Comparison of ENCODE assay signal across 14 cellular contexts in genomic region chr4:75229783-75230570, GRCh38.
DNase-seq lines count a peak whose midpoint lies in the region; ATAC-seq and TF ChIP-seq lines count a peak whose summit lies in the region.
"Had no signal": no experiment of that assay in that cellular context is flagged by ENCODE, and none has a peak within 500 bp of the region (broad histone marks: within the 10 kb centered on the region; RNA-seq: fewer than 3 reads in every experiment).

No MANE protein-coding gene starts in this region.

- H3K4me2 ChIP-seq in GM23338: peak overlapping the region; percentile 3; the same call in 1 of the 2 replicates

- H3K27me3 Mint-ChIP-seq in GM23338 (ENCODE audit: insufficient read depth, low read depth, poor library complexity): peaks cover 2% of the 10 kb centered on the region
- peaks cover 3% of the 10 kb centered on the region for H3K27me3 Mint-ChIP-seq in nephron (ENCODE audit: low read depth)
- H3K27me3 Mint-ChIP-seq in CD8-positive, alpha-beta T cell (ENCODE audit: low read depth): no peaks in the 10 kb centered on the region
- no peaks in the 10 kb centered on the region for H3K27me3 Mint-ChIP-seq in endothelial cell (ENCODE audit: unreplicated experiment)

- no peaks in the 10 kb centered on the region for H4K20me1 ChIP-seq in GM23338 (replicated peaks; ENCODE audit: insufficient read depth)

- no peaks in the 10 kb centered on the region for H3K36me3 ChIP-seq in GM23338 (ENCODE audit: insufficient read depth)
- H3K36me3 ChIP-seq in CD8-positive, alpha-beta T cell (ENCODE audit: insufficient read depth, low read length): no peaks in the 10 kb centered on the region

- H3K9me2 ChIP-seq in GM23338 (ENCODE audit: insufficient read depth): no peaks in the 10 kb centered on the region

- H3K27me3 ChIP-seq in GM23338 (ENCODE audit: insufficient read depth): no peaks in the 10 kb centered on the region
- no peaks in the 10 kb centered on the region for H3K27me3 ChIP-seq in CD8-positive, alpha-beta T cell (ENCODE audit: insufficient read depth, low read length)

- no peak for DNase-seq in GM23338 (ENCODE audit: low spot score)
- DNase-seq in NCI-H524 treated with DMSO at 0.1 percent for 48 hours (lab: John Stamatoyannopoulos, UW): no peak
- no peak for DNase-seq in CD8-positive, alpha-beta T cell
- DNase-seq in endothelial cell (ENCODE audit: low spot score): no peak
- no peak for DNase-seq in left lobe of liver (ENCODE audit: low spot score)
- DNase-seq: activated CD4-positive, alpha-beta T cell treated with anti-CD3 and anti-CD28 coated beads, Interleukin-2, amount 50 U/mL, for 4 hours; GOT3; NCI-H187 treated with DMSO at 0.1 percent for 48 hours had no signal

- TF ChIP-seq CTCF in GM23338 (conservative IDR thresholded peaks at IDR 0.05; ENCODE audit: low read depth in 2 of 2) (no peak), nephron (IDR thresholded peaks at IDR 0.05; ENCODE audit: unreplicated experiment in 3 of 3) (no peak), endothelial cell (IDR thresholded peaks at IDR 0.05; ENCODE audit: unreplicated experiment) (no peak)
- TF ChIP-seq CTCF in CD8-positive, alpha-beta T cell (IDR thresholded peaks at IDR 0.05): no peak

- H3F3A ChIP-seq in GM23338 (replicated peaks; ENCODE audit: low read depth): no peaks in the 10 kb centered on the region

- ATAC-seq in GM18909 (IDR thresholded peaks at IDR 0.05; ENCODE audit: poor library complexity, unreplicated experiment): peak; percentile 92
- no peak for ATAC-seq in GM23338
- ATAC-seq in HG03378 (IDR thresholded peaks at IDR 0.05; ENCODE audit: unreplicated experiment): peak; percentile 59
- ATAC-seq in CD8-positive, alpha-beta T cell: no peak
- no peak for ATAC-seq in left lobe of liver

- H3K27ac Mint-ChIP-seq in GM23338 (no peak overlapping the region), nephron (peak overlapping the region; percentile 22 to 75 (median 66)), endothelial cell (ENCODE audit: unreplicated experiment) (no peak overlapping the region)
- H3K27ac Mint-ChIP-seq in CD8-positive, alpha-beta T cell: no peak overlapping the region
- H3K27ac Mint-ChIP-seq: activated naive CD8-positive, alpha-beta T cell had no signal

- peaks cover 12% of the 10 kb centered on the region; the same call in 2 of the 3 replicates for H3K4me1 Mint-ChIP-seq in GM23338
- peaks cover 37% of the 10 kb centered on the region for H3K4me1 Mint-ChIP-seq in nephron
- no peaks in the 10 kb centered on the region for H3K4me1 Mint-ChIP-seq in CD8-positive, alpha-beta T cell (ENCODE audit: low read depth)
- no peaks in the 10 kb centered on the region for H3K4me1 Mint-ChIP-seq in endothelial cell (ENCODE audit: unreplicated experiment)

- CTCF ChIA-PET in CD8-positive, alpha-beta T cell (lab: Charles Lee): no interaction called here

- no peaks in the 10 kb centered on the region for H3K9me3 ChIP-seq in CD8-positive, alpha-beta T cell (ENCODE audit: low read length)

- no peak overlapping the region for H3K27ac ChIP-seq in GM23338 (ENCODE audit: low read depth)
- H3K27ac ChIP-seq in CD8-positive, alpha-beta T cell (ENCODE audit: low read depth, low read length): no peak overlapping the region
- H3K27ac ChIP-seq: C4-2B, coronary artery had no signal

- H3K4me3 ChIP-seq in GM23338: no peak overlapping the region
- H3K4me3 ChIP-seq in CD8-positive, alpha-beta T cell (ENCODE audit: low read depth, low read length): no peak overlapping the region
- H3K4me3 ChIP-seq: coronary artery had no signal

- H3K4me1 ChIP-seq in GM23338 (ENCODE audit: insufficient read depth): peaks cover 7% of the 10 kb centered on the region; the same call in 1 of the 2 replicates
- no peaks in the 10 kb centered on the region for H3K4me1 ChIP-seq in CD8-positive, alpha-beta T cell (ENCODE audit: insufficient read depth, low read length)

- no peak overlapping the region for H2AFZ ChIP-seq in GM23338

- H3K36me3 Mint-ChIP-seq in GM23338 (ENCODE audit: low read depth) (no peaks in the 10 kb centered on the region), nephron (ENCODE audit: low read depth) (no peaks in the 10 kb centered on the region), endothelial cell (ENCODE audit: low read depth, unreplicated experiment) (no peaks in the 10 kb centered on the region)
- H3K36me3 Mint-ChIP-seq in CD8-positive, alpha-beta T cell: no peaks in the 10 kb centered on the region
- H3K36me3 Mint-ChIP-seq: activated naive CD8-positive, alpha-beta T cell had no signal

- POLR2A ChIA-PET in CD8-positive, alpha-beta T cell (lab: Charles Lee): no interaction called here

- H3K9me3 Mint-ChIP-seq in GM23338 (peaks cover 6% of the 10 kb centered on the region; the same call in 1 of the 3 replicates), nephron (peaks cover 12% of the 10 kb centered on the region), endothelial cell (ENCODE audit: unreplicated experiment) (no peaks in the 10 kb centered on the region)
- H3K9me3 Mint-ChIP-seq in CD8-positive, alpha-beta T cell: peaks cover 9% of the 10 kb centered on the region

- H3K79me2 ChIP-seq in GM23338 (replicated peaks; ENCODE audit: insufficient read depth): no peaks in the 10 kb centered on the region

- H3K4me3 Mint-ChIP-seq in GM23338 (no peak overlapping the region), nephron (no peak overlapping the region), endothelial cell (ENCODE audit: unreplicated experiment) (no peak overlapping the region)
- no peak overlapping the region for H3K4me3 Mint-ChIP-seq in CD8-positive, alpha-beta T cell
- H3K4me3 Mint-ChIP-seq: activated naive CD8-positive, alpha-beta T cell had no signal

- intact Hi-C loops in CD8-positive, alpha-beta T cell (cut with DNase I, micrococcal nuclease): no loop called here

TF ChIP-seq in GM23338, 12 proteins besides CTCF, POLR2A, EP300 and RAD21:
- TF ChIP-seq NANOG (IDR thresholded peaks at IDR 0.05; ENCODE audit: borderline replicate concordance): no peak
- TF ChIP-seq ZNF114 (CRISPR knock-in tag; IDR thresholded peaks at IDR 0.05): no peak

Comparison
In these comparisons a context has a peak if more than half of its experiments do, and no peak if none do; other contexts are left out.
1. ATAC-seq: peak in GM18909 (single experiment) and HG03378 (single experiment); none in GM23338 (single experiment), CD8-positive, alpha-beta T cell (single experiment) and left lobe of liver (single experiment).
2. H3K27ac Mint-ChIP-seq: peak in nephron (3 of 3); none in GM23338 (single experiment), CD8-positive, alpha-beta T cell (single experiment) and endothelial cell (single experiment).